ENCODE assay signal across 1 cellular context in the genomic region with DNA sequence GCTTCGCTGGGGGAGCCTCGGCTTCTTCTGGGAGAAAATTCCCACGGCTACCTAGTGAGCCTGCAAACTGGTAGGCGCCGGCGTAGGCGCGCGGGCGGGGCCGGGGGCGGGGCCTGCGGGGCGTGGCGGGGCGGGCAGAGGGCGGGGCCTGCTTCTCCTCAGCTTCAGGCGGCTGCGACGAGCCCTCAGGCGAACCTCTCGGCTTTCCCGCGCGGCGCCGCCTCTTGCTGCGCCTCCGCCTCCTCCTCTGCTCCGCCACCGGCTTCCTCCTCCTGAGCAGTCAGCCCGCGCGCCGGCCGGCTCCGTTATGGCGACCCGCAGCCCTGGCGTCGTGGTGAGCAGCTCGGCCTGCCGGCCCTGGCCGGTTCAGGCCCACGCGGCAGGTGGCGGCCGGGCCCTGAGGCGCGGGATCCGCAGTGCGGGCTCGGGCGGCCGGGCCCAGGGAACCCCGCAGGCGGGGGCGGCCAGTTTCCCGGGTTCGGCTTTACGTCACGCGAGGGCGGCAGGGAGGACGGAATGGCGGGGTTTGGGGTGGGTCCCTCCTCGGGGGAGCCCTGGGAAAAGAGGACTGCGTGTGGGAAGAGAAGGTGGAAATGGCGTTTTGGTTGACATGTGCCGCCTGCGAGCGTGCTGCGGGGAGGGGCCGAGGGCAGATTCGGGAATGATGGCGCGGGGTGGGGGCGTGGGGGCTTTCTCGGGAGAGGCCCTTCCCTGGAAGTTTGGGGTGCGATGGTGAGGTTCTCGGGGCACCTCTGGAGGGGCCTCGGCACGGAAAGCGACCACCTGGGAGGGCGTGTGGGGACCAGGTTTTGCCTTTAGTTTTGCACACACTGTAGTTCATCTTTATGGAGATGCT.
A peak's percentile ranks its signal among the peaks of the same experiment; 100 is the strongest.
TF ChIP-seq lines count a peak whose summit lies in the region.

A gene with protein sequence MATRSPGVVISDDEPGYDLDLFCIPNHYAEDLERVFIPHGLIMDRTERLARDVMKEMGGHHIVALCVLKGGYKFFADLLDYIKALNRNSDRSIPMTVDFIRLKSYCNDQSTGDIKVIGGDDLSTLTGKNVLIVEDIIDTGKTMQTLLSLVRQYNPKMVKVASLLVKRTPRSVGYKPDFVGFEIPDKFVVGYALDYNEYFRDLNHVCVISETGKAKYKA (plus strand): TSS at position 161 of the 856 bp plus-strand sequence. CDS start 147 bp downstream, at position 308.

TF ChIP-seq in HEK293, 187 proteins besides CTCF, POLR2A, EP300 and RAD21 (continued from another document):
- TF ChIP-seq, protein P1, sequence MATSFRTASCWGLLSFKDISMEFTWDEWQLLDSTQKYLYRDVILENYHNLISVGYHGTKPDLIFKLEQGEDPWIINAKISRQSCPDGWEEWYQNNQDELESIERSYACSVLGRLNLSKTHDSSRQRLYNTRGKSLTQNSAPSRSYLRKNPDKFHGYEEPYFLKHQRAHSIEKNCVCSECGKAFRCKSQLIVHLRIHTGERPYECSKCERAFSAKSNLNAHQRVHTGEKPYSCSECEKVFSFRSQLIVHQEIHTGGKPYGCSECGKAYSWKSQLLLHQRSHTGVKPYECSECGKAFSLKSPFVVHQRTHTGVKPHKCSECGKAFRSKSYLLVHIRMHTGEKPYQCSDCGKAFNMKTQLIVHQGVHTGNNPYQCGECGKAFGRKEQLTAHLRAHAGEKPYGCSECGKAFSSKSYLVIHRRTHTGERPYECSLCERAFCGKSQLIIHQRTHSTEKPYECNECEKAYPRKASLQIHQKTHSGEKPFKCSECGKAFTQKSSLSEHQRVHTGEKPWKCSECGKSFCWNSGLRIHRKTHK (tag by site-specific recombination; IDR thresholded peaks at IDR 0.05): no peak
- TF ChIP-seq ZNF184 (tag by site-specific recombination; IDR thresholded peaks at IDR 0.05) (no peak), ZNF23 (tag by site-specific recombination; IDR thresholded peaks at IDR 0.05; ENCODE audit: borderline replicate concordance) (no peak), ZNF391 (tag by site-specific recombination; IDR thresholded peaks at IDR 0.05; ENCODE audit: borderline replicate concordance, low read depth) (no peak), ZNF561 (tag by site-specific recombination; IDR thresholded peaks at IDR 0.05; ENCODE audit: borderline replicate concordance) (peak; percentile 53; the same call in 1 of the 2 replicates), ZNF660 (tag by site-specific recombination; IDR thresholded peaks at IDR 0.05) (peak; percentile 57; the same call in 1 of the 2 replicates), ZNF776 (tag by site-specific recombination; IDR thresholded peaks at IDR 0.05; ENCODE audit: borderline replicate concordance) (no peak), ZNF155 (tag by site-specific recombination; IDR thresholded peaks at IDR 0.05) (no peak)
- TF ChIP-seq, protein P2, sequence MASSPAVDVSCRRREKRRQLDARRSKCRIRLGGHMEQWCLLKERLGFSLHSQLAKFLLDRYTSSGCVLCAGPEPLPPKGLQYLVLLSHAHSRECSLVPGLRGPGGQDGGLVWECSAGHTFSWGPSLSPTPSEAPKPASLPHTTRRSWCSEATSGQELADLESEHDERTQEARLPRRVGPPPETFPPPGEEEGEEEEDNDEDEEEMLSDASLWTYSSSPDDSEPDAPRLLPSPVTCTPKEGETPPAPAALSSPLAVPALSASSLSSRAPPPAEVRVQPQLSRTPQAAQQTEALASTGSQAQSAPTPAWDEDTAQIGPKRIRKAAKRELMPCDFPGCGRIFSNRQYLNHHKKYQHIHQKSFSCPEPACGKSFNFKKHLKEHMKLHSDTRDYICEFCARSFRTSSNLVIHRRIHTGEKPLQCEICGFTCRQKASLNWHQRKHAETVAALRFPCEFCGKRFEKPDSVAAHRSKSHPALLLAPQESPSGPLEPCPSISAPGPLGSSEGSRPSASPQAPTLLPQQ (tag by site-specific recombination; IDR thresholded peaks at IDR 0.05): peak; percentile 69; the same call in 1 of the 2 replicates
- TF ChIP-seq, protein P3, sequence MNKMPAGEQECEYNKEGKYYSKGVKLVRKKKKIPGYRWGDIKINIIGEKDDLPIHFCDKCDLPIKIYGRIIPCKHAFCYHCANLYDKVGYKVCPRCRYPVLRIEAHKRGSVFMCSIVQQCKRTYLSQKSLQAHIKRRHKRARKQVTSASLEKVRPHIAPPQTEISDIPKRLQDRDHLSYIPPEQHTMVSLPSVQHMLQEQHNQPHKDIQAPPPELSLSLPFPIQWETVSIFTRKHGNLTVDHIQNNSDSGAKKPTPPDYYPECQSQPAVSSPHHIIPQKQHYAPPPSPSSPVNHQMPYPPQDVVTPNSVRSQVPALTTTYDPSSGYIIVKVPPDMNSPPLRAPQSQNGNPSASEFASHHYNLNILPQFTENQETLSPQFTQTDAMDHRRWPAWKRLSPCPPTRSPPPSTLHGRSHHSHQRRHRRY (tag by site-specific recombination; IDR thresholded peaks at IDR 0.05): no peak
- TF ChIP-seq, protein P4, sequence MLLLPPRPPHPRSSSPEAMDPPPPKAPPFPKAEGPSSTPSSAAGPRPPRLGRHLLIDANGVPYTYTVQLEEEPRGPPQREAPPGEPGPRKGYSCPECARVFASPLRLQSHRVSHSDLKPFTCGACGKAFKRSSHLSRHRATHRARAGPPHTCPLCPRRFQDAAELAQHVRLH (tag by site-specific recombination; IDR thresholded peaks at IDR 0.05): no peak
